ENCODE assay signal across 1 cellular context in the genomic region with DNA sequence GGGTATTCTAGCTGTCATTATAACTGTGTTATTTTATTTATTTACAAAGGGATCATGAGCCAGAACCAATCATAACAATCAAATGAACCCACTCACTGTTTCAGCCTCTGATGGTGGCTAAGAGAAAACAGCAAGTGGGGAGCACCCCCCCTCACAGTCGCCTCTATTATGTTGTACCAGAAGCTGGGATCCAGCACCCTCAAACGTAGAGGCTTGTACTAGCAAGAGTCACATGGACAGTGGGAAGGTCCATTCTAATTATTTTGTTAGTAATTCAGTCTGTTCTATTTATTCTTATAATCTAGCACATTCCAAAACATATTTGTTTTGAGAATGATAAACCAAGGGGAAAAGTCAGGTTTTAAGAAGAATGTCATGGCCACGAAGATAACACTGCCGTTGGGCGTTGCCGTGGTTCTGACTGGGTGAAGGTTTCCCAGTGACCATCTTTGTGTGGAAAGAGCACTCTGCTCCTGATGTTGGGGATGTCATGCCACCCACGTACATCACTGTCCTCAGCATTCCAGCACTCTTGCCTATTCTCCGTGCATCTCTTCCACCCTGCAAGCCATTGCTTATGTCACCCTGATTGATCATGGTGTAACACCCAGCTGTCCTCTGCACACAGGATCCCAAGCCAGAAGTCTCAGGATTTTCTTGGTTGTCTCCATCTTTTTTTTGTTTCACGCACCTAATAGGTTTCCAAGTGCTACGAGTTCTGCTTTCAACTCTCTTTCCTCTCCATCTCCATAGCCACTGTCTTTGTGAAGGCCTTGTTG.
TF ChIP-seq lines count a peak whose summit lies in the region.

No MANE protein-coding gene starts in this region.

TF ChIP-seq in K562, 482 proteins besides CTCF, POLR2A, EP300 and RAD21 (continued from another document and continues in another):
- TF ChIP-seq RERE (CRISPR knock-in tag; IDR thresholded peaks at IDR 0.05; ENCODE audit: borderline replicate concordance) (no peak), NCOR1 (IDR thresholded peaks at IDR 0.05) (0 out of 2 replicates have a peak, but pooled peaks have one; percentile 5), CTBP1 (IDR thresholded peaks at IDR 0.05; ENCODE audit: borderline replicate concordance) (peak; percentile 58; the same call in 1 of the 2 replicates), HDAC2 (IDR thresholded peaks at IDR 0.05) (0 out of 2 replicates have a peak, but pooled peaks have one; percentile 51), SMAD4 (CRISPR knock-in tag; conservative IDR thresholded peaks at IDR 0.05) (0 out of 2 replicates have a peak, but pooled peaks have one; percentile 7), ILK (tag; IDR thresholded peaks at IDR 0.05; ENCODE audit: borderline replicate concordance, low read depth) (no peak), PML (IDR thresholded peaks at IDR 0.05; ENCODE audit: low read length) (no peak), TEAD4 (IDR thresholded peaks at IDR 0.05; ENCODE audit: low read length) (peak; percentile 40; the same call in 1 of the 2 replicates), TEAD4 (CRISPR knock-in tag; IDR thresholded peaks at IDR 0.05; ENCODE audit: borderline replicate concordance) (no peak), KLF1 (tag; IDR thresholded peaks at IDR 0.05) (0 out of 2 replicates have a peak, but pooled peaks have one; percentile 20), SOX6 (IDR thresholded peaks at IDR 0.05) (0 out of 2 replicates have a peak, but pooled peaks have one; percentile 5), MEIS2 (IDR thresholded peaks at IDR 0.05; ENCODE audit: partially characterized antibody) (peak; percentile 40), ZBED1 (IDR thresholded peaks at IDR 0.05) (no peak), TCF3 (CRISPR knock-in tag; IDR thresholded peaks at IDR 0.05) (peak; percentile 69), BACH1 (tag; IDR thresholded peaks at IDR 0.05) (peak; percentile 55; the same call in 1 of the 2 replicates), NCOA2 (IDR thresholded peaks at IDR 0.05; ENCODE audit: partially characterized antibody in 2 of 2) (no peak), CEBPG (CRISPR knock-in tag; IDR thresholded peaks at IDR 0.05) (no peak), CEBPG (tag; conservative IDR thresholded peaks at IDR 0.05 in 1 of 2, IDR thresholded peaks at IDR 0.05 in 1 of 2) (no peak), SAFB (IDR thresholded peaks at IDR 0.05; ENCODE audit: borderline replicate concordance, low read depth, low read length) (no peak), EGR1 (conservative IDR thresholded peaks at IDR 0.05) (peak; percentile 57), MEF2D (tag; conservative IDR thresholded peaks at IDR 0.05; ENCODE audit: low read depth) (0 out of 2 replicates have a peak, but pooled peaks have one; percentile 50), ZNF584 (CRISPR knock-in tag; IDR thresholded peaks at IDR 0.05; ENCODE audit: low read depth) (0 out of 2 replicates have a peak, but pooled peaks have one; percentile 31), HSF4 (CRISPR knock-in tag; IDR thresholded peaks at IDR 0.05; ENCODE audit: borderline replicate concordance) (no peak), CBFA2T3 (IDR thresholded peaks at IDR 0.05) (peak; percentile 62), PRDM10 (IDR thresholded peaks at IDR 0.05; ENCODE audit: partially characterized antibody) (peak; percentile 59), RFX1 (IDR thresholded peaks at IDR 0.05) (peak; percentile 15; the same call in 1 of the 2 replicates), KAT7 (CRISPR knock-in tag; IDR thresholded peaks at IDR 0.05; ENCODE audit: borderline replicate concordance) (0 out of 2 replicates have a peak, but pooled peaks have one; percentile 56), BCLAF1 (IDR thresholded peaks at IDR 0.05; ENCODE audit: borderline replicate concordance in 1 of 2, control insufficient read depth in 1 of 2, low read depth in 2 of 2, low read length in 1 of 2) (peak in 1 of 2 experiments; percentile 69; a peak in 1 of 4 replicates), ATF3 (IDR thresholded peaks at IDR 0.05) (0 out of 2 replicates have a peak, but pooled peaks have one; percentile 2), ATF3 (CRISPR knock-in tag; conservative IDR thresholded peaks at IDR 0.05) (no peak), ARID1B (IDR thresholded peaks at IDR 0.05) (peak; percentile 5; the same call in 1 of the 2 replicates), RBBP5 (IDR thresholded peaks at IDR 0.05; ENCODE audit: borderline replicate concordance, insufficient read depth, low read length, poor library complexity, severe bottlenecking) (peak; percentile 24), HDAC1 (IDR thresholded peaks at IDR 0.05) (peak in 1 of 2 experiments; percentile 30; a peak in 1 of 4 replicates), PTTG1 (tag; IDR thresholded peaks at IDR 0.05; ENCODE audit: low read depth) (no peak), KDM1A (IDR thresholded peaks at IDR 0.05) (peak in 1 of 2 experiments; percentile 27; a peak in 1 of 4 replicates), HEY1 (CRISPR knock-in tag; IDR thresholded peaks at IDR 0.05; ENCODE audit: borderline replicate concordance) (no peak), ESRRA (IDR thresholded peaks at IDR 0.05; ENCODE audit: borderline replicate concordance, low read depth) (no peak), ZNF707 (CRISPR knock-in tag; conservative IDR thresholded peaks at IDR 0.05) (no peak), ZBTB5 (IDR thresholded peaks at IDR 0.05) (0 out of 2 replicates have a peak, but pooled peaks have one; percentile 16), CXXC5 (CRISPR knock-in tag; IDR thresholded peaks at IDR 0.05) (peak; percentile 22; the same call in 1 of the 2 replicates)
- TF ChIP-seq, protein P1, sequence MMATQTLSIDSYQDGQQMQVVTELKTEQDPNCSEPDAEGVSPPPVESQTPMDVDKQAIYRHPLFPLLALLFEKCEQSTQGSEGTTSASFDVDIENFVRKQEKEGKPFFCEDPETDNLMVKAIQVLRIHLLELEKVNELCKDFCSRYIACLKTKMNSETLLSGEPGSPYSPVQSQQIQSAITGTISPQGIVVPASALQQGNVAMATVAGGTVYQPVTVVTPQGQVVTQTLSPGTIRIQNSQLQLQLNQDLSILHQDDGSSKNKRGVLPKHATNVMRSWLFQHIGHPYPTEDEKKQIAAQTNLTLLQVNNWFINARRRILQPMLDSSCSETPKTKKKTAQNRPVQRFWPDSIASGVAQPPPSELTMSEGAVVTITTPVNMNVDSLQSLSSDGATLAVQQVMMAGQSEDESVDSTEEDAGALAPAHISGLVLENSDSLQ (IDR thresholded peaks at IDR 0.05): 0 out of 2 replicates have a peak, but pooled peaks have one; percentile 27
- TF ChIP-seq, protein P2, sequence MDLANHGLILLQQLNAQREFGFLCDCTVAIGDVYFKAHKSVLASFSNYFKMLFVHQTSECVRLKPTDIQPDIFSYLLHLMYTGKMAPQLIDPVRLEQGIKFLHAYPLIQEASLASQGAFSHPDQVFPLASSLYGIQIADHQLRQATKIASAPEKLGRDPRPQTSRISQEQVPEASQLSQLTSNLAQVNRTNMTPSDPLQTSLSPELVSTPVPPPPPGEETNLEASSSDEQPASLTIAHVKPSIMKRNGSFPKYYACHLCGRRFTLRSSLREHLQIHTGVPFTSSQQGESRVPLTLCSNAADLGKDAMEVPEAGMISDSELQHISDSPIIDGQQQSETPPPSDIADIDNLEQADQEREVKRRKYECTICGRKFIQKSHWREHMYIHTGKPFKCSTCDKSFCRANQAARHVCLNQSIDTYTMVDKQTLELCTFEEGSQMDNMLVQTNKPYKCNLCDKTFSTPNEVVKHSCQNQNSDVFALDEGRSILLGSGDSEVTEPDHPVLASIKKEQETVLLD (IDR thresholded peaks at IDR 0.05): 0 out of 2 replicates have a peak, but pooled peaks have one; percentile 40
